16 cellular contexts compared by ENCODE assay signal in genomic region chr11:114153224-114153623, GRCh38.
DNase-seq lines count a peak whose midpoint lies in the region; ATAC-seq and TF ChIP-seq lines count a peak whose summit lies in the region.
"Had no signal": no experiment of that assay in that cellular context is flagged by ENCODE, and none has a peak within 500 bp of the region (broad histone marks: within the 10 kb centered on the region; RNA-seq: fewer than 3 reads in every experiment).

No MANE protein-coding gene starts in this region.

- H3K4me1 ChIP-seq in neutrophil (ENCODE audit: control insufficient read depth in 1 of 2, insufficient read depth in 1 of 2, low read depth in 1 of 2, low read length in 1 of 2) (peaks cover 22 to 36% of the 10 kb centered on the region in 2 experiments), tibial artery (peaks cover 12 to 100% (median 95%) of the 10 kb centered on the region in 4 donors)

- POLR2A ChIA-PET in RWPE1 (lab: Yijun Ruan, JAX; ENCODE audit: low non-redundant PET): no interaction called here

- H3K27ac ChIP-seq in RWPE1 (peak overlapping the region; percentile 100), coronary artery (peak overlapping the region; percentile 98 to 99), neutrophil (peak overlapping the region; percentile 80), tibial artery (peak overlapping the region; percentile 94 to 95)

- H3K36me3 ChIP-seq in neutrophil (no peaks in the 10 kb centered on the region), tibial artery (peaks cover 24 to 47% (median 44%) of the 10 kb centered on the region in 3 donors)

- H3K27me3 ChIP-seq in neutrophil (no peaks in the 10 kb centered on the region), tibial artery (no peaks in the 10 kb centered on the region)

- intact Hi-C loops in tibial artery (cut with DNase I; ENCODE audit: low total_unique reads): no loop called here

- no peak for ATAC-seq in HG03025 (IDR thresholded peaks at IDR 0.05; ENCODE audit: low FRiP score, unreplicated experiment)
- ATAC-seq: left ventricle myocardium superior, T-helper 17 cell had no signal

- no peak overlapping the region for H3K4me3 ChIP-seq in coronary artery
- H3K4me3 ChIP-seq in neutrophil (ENCODE audit: low read depth in 1 of 2, low read length in 1 of 2): no peak overlapping the region
- H3K4me3 ChIP-seq in tibial artery: no peak overlapping the region

- CTCF ChIA-PET in RWPE1 (lab: Yijun Ruan, JAX): no interaction called here

- DNase-seq in RWPE1 (ENCODE audit: low spot score): no peak
- no peak for DNase-seq in coronary artery (ENCODE audit: low spot score)
- peak in 1 of 2 donors; percentile 51 for DNase-seq in tibial artery
- DNase-seq in activated CD4-positive, CD25-positive, alpha-beta regulatory T cell (lab: John Stamatoyannopoulos, UW): no peak
- no peak for DNase-seq in NCI-H524 treated with DMSO at 0.1 percent for 48 hours (lab: John Stamatoyannopoulos, UW)
- DNase-seq: activated CD8-positive, alpha-beta memory T cell treated with anti-CD3 and anti-CD28 coated beads for 24 hours; effector memory CD4-positive, alpha-beta T cell; left ventricle myocardium superior; NCI-H1694 treated with DMSO at 0.1 percent for 48 hours; NCI-H446 treated with DMSO at 0.1 percent for 48 hours; SHP77 treated with DMSO at 0.1 percent for 48 hours; stimulated activated CD4-positive, alpha-beta T cell treated with anti-CD3 and anti-CD28 coated beads, Interleukin-12 subunit alpha, Interleukin-12 subunit beta, amount 100 ng/mL, for 4 hours; stimulated activated naive CD4-positive, alpha-beta T cell treated with Interleukin-2 at 50 U/mL for 16 hours; T-helper 17 cell had no signal

- H3K9me3 ChIP-seq in neutrophil (no peaks in the 10 kb centered on the region), tibial artery (no peaks in the 10 kb centered on the region)

- TF ChIP-seq CTCF in RWPE1 (conservative IDR thresholded peaks at IDR 0.05; ENCODE audit: low read depth) (no peak), coronary artery (IDR thresholded peaks at IDR 0.05) (no peak), neutrophil (IDR thresholded peaks at IDR 0.05) (no peak), tibial artery (IDR thresholded peaks at IDR 0.05) (no peak)
